ENCODE assay signal across 8 cellular contexts in the genomic region with DNA sequence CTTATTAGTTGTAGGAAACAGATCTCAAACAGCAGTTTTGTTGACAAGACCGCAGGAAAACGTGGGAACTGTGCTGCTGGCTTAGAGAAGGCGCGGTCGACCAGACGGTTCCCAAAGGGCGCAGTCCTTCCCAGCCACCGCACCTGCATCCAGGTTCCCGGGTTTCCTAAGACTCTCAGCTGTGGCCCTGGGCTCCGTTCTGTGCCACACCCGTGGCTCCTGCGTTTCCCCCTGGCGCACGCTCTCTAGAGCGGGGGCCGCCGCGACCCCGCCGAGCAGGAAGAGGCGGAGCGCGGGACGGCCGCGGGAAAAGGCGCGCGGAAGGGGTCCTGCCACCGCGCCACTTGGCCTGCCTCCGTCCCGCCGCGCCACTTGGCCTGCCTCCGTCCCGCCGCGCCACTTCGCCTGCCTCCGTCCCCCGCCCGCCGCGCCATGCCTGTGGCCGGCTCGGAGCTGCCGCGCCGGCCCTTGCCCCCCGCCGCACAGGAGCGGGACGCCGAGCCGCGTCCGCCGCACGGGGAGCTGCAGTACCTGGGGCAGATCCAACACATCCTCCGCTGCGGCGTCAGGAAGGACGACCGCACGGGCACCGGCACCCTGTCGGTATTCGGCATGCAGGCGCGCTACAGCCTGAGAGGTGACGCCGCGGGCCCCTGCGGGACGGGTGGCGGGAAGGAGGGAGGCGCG. TPM values are rescaled to one million over a fixed set of nuclear protein-coding genes. Genes with fewer than 3 reads are reported as not detected.
DNase-seq lines count a peak whose midpoint lies in the region; ATAC-seq and TF ChIP-seq lines count a peak whose summit lies in the region.

A gene (plus strand): TSS at position 343 of the 687 bp plus-strand sequence. CDS start 90 bp downstream, at position 433.

- H3K4me3 ChIP-seq in epithelial cell of esophagus (ENCODE audit: low read length) (peak within 1 kb of the TSS; percentile 76), muscle layer of colon (ENCODE audit: low read depth in 1 of 2, low read length in 2 of 2) (peak within 1 kb of the TSS; percentile 80 to 95), thymus (ENCODE audit: low read length) (peak within 1 kb of the TSS; percentile 89)

- H3K36me3 ChIP-seq in muscle layer of colon (ENCODE audit: insufficient read depth, low read length): no peaks in the 10 kb centered on the region
- H3K36me3 ChIP-seq in thymus (ENCODE audit: control insufficient read depth, insufficient read depth): peaks cover 8% of the 10 kb centered on the region

- DNase-seq in D341Med (ENCODE audit: low spot score) (peak; percentile 97), NCI-H446 treated with DMSO at 0.1 percent for 48 hours (lab: John Stamatoyannopoulos, UW) (peak; percentile 43), epithelial cell of esophagus (ENCODE audit: low read depth) (peak; percentile 75)
- DNase-seq in activated CD4-positive, alpha-beta T cell treated with anti-CD3 and anti-CD28 coated beads, Interleukin-2, amount 50 U/mL, for 1 hour: peak; percentile 27

- ATAC-seq in GM19452 (IDR thresholded peaks at IDR 0.05; ENCODE audit: unreplicated experiment) (peak; percentile 45), HG03520 (IDR thresholded peaks at IDR 0.05; ENCODE audit: unreplicated experiment) (peak; percentile 49)

- peaks cover 4% of the 10 kb centered on the region for H3K4me1 ChIP-seq in muscle layer of colon (ENCODE audit: insufficient read depth, low read length)
- peaks cover 4% of the 10 kb centered on the region for H3K4me1 ChIP-seq in thymus (ENCODE audit: control insufficient read depth, insufficient read depth, low read length)

- H3K27ac ChIP-seq in muscle layer of colon (ENCODE audit: low read depth, low read length) (peak within 1 kb of the TSS; percentile 85), thymus (ENCODE audit: low read depth) (peak within 1 kb of the TSS; percentile 47)

- no peaks in the 10 kb centered on the region for H3K27me3 ChIP-seq in muscle layer of colon (ENCODE audit: control insufficient read depth in 1 of 2, insufficient read depth in 2 of 2, low read length in 2 of 2)
- no peaks in the 10 kb centered on the region for H3K27me3 ChIP-seq in thymus (ENCODE audit: control insufficient read depth, insufficient read depth)

- H3K9ac ChIP-seq in muscle layer of colon (ENCODE audit: low read length): no peak within 1 kb of the TSS

- no peaks in the 10 kb centered on the region for H3K9me3 ChIP-seq in muscle layer of colon (ENCODE audit: low read length)
- H3K9me3 ChIP-seq in thymus (ENCODE audit: control insufficient read depth): no peaks in the 10 kb centered on the region

- under 1% methylated on average over 79 of the region's 79 CpGs for WGBS in thymus

- TF ChIP-seq CTCF in epithelial cell of esophagus (IDR thresholded peaks at IDR 0.05; ENCODE audit: insufficient read depth, low read depth, low read length, missing control alignments): no peak

RNA-seq across cellular contexts. Expression of the gene that starts here (rescaled TPM):
- polyA plus RNA-seq in thymus: 17.8 TPM

Comparison
In these comparisons a context has a peak if more than half of its experiments do, and no peak if none do; other contexts are left out.
1. Peak in every context shown above with its lines: DNase-seq, ATAC-seq, H3K4me3 ChIP-seq and H3K27ac ChIP-seq.
2. DNase-seq: peak in every context shown above with its lines; median percentile 97 in D341Med; 75 in epithelial cell of esophagus; 43 in NCI-H446 treated with DMSO at 0.1 percent for 48 hours; 27 in activated CD4-positive, alpha-beta T cell treated with anti-CD3 and anti-CD28 coated beads, Interleukin-2, amount 50 U/mL, for 1 hour.